8 cellular contexts compared by ENCODE assay signal in genomic region chr6:42726485-42727083, GRCh38. TPM values are rescaled to one million over a fixed set of nuclear protein-coding genes. Genes with fewer than 3 reads are reported as not detected.
DNase-seq lines count a peak whose midpoint lies in the region; ATAC-seq, FAIRE-seq and TF ChIP-seq lines count a peak whose summit lies in the region.

No MANE protein-coding gene starts in this region.

- H3K9me3 ChIP-seq in astrocyte (ENCODE audit: insufficient read depth, low read depth, low read length) (no peaks in the 10 kb centered on the region), hepatocyte (ENCODE audit: low read depth) (no peaks in the 10 kb centered on the region)

- peak overlapping the region; percentile 73 for H3K9ac ChIP-seq in astrocyte (ENCODE audit: low read length)

- H3K9me2 ChIP-seq in hepatocyte (replicated peaks; ENCODE audit: insufficient read depth) = no peaks in the 10 kb centered on the region

- peak; percentile 17 for FAIRE-seq in astrocyte (lab: Jason Lieb, UNC)

- no peaks in the 10 kb centered on the region for H3K27me3 Mint-ChIP-seq in T-helper 2 cell treated with Interferon-gamma antibody and Interleukin-4, amounts not matched to agents 5 μg/mL and 100 μg/mL, for 36 hours (ENCODE audit: low read depth)
- H3K27me3 Mint-ChIP-seq in astrocyte (ENCODE audit: low read depth, unreplicated experiment) = peaks cover 9% of the 10 kb centered on the region

- H3K4me1 ChIP-seq in astrocyte (ENCODE audit: insufficient read depth, low read length) = peaks cover 5% of the 10 kb centered on the region
- no peaks in the 10 kb centered on the region for H3K4me1 ChIP-seq in hepatocyte (ENCODE audit: insufficient read depth)

- no peaks in the 10 kb centered on the region for H3K9me3 Mint-ChIP-seq in T-helper 2 cell treated with Interferon-gamma antibody and Interleukin-4, amounts not matched to agents 5 μg/mL and 100 μg/mL, for 36 hours
- H3K9me3 Mint-ChIP-seq in astrocyte (ENCODE audit: unreplicated experiment) = no peaks in the 10 kb centered on the region

- no peaks in the 10 kb centered on the region for H3K79me2 ChIP-seq in astrocyte (ENCODE audit: insufficient read depth, low read length)
- no peaks in the 10 kb centered on the region for H3K79me2 ChIP-seq in hepatocyte

- TF ChIP-seq CTCF in astrocyte (IDR thresholded peaks at IDR 0.05; ENCODE audit: insufficient read depth, low read depth, low read length) = peak; percentile 98
- peak; percentile 94 for TF ChIP-seq CTCF in hepatocyte (IDR thresholded peaks at IDR 0.05; ENCODE audit: poor library complexity)
- TF ChIP-seq CTCF in retinal pigment epithelial cell (conservative IDR thresholded peaks at IDR 0.05; ENCODE audit: low read depth, low read length) = peak; percentile 86

- H3K27me3 ChIP-seq in astrocyte (ENCODE audit: insufficient read depth, low read length) = no peaks in the 10 kb centered on the region
- no peaks in the 10 kb centered on the region for H3K27me3 ChIP-seq in hepatocyte

- peak overlapping the region; percentile 99 for H2AFZ ChIP-seq in astrocyte (ENCODE audit: low read depth, low read length)
- no peak overlapping the region for H2AFZ ChIP-seq in hepatocyte

- no peaks in the 10 kb centered on the region for H3K36me3 ChIP-seq in astrocyte (ENCODE audit: insufficient read depth, low read length)
- no peaks in the 10 kb centered on the region for H3K36me3 ChIP-seq in hepatocyte (replicated peaks; ENCODE audit: insufficient read depth, low read depth)

- WGBS in hepatocyte (ENCODE audit: low lambda C conversion rate, missing lambda C conversion rate) = 29% methylated on average over 14 of the region's 14 CpGs

- DNase-seq in GDM1 (lab: John Stamatoyannopoulos, UW) (peak; percentile 49), NCI-H1694 treated with DMSO at 0.1 percent for 48 hours (lab: John Stamatoyannopoulos, UW) (peak; percentile 79), astrocyte (ENCODE audit: low read depth) (peak; percentile 76), hepatocyte (ENCODE audit: low spot score) (peak; percentile 92), retinal pigment epithelial cell (ENCODE audit: low read depth) (peak; percentile 62)
- peak; percentile 67 for DNase-seq in T-helper 2 cell treated with Interferon-gamma antibody and Interleukin-4, amounts not matched to agents 5 μg/mL and 100 μg/mL, for 36 hours (ENCODE audit: low spot score)

- ATAC-seq in HG02642 (IDR thresholded peaks at IDR 0.05; ENCODE audit: poor library complexity, unreplicated experiment) (peak; percentile 87), HG03095 (IDR thresholded peaks at IDR 0.05; ENCODE audit: unreplicated experiment) (no peak)

- peak overlapping the region; percentile 35 for H3K27ac ChIP-seq in astrocyte (ENCODE audit: low read depth, low read length)
- H3K27ac ChIP-seq in hepatocyte = no peak overlapping the region

- H3K36me3 Mint-ChIP-seq in T-helper 2 cell treated with Interferon-gamma antibody and Interleukin-4, amounts not matched to agents 5 μg/mL and 100 μg/mL, for 36 hours (ENCODE audit: low read depth) = no peaks in the 10 kb centered on the region
- no peaks in the 10 kb centered on the region for H3K36me3 Mint-ChIP-seq in astrocyte (ENCODE audit: low read depth, unreplicated experiment)

- H3K4me3 Mint-ChIP-seq in T-helper 2 cell treated with Interferon-gamma antibody and Interleukin-4, amounts not matched to agents 5 μg/mL and 100 μg/mL, for 36 hours = peak overlapping the region; percentile 85
- no peak overlapping the region for H3K4me3 Mint-ChIP-seq in astrocyte (ENCODE audit: unreplicated experiment)

- H4K20me1 ChIP-seq in astrocyte (ENCODE audit: insufficient read depth, low read length) (no peaks in the 10 kb centered on the region), hepatocyte (ENCODE audit: insufficient read depth, poor library complexity, severe bottlenecking) (no peaks in the 10 kb centered on the region)

- H3K4me3 ChIP-seq in astrocyte (ENCODE audit: insufficient read depth, low read depth, low read length) (peak overlapping the region; percentile 58), hepatocyte (no peak overlapping the region), retinal pigment epithelial cell (ENCODE audit: low read length) (peak overlapping the region; percentile 52)

- H3K4me1 Mint-ChIP-seq in T-helper 2 cell treated with Interferon-gamma antibody and Interleukin-4, amounts not matched to agents 5 μg/mL and 100 μg/mL, for 36 hours (ENCODE audit: low read depth) = peaks cover 15% of the 10 kb centered on the region
- H3K4me1 Mint-ChIP-seq in astrocyte (ENCODE audit: low read depth, unreplicated experiment) = no peaks in the 10 kb centered on the region

- H3K4me2 ChIP-seq in astrocyte (ENCODE audit: low read length) = peak overlapping the region; percentile 91
- no peak overlapping the region for H3K4me2 ChIP-seq in hepatocyte

- peak overlapping the region; percentile 95 for H3K27ac Mint-ChIP-seq in T-helper 2 cell treated with Interferon-gamma antibody and Interleukin-4, amounts not matched to agents 5 μg/mL and 100 μg/mL, for 36 hours
- H3K27ac Mint-ChIP-seq in astrocyte (ENCODE audit: unreplicated experiment) = no peak overlapping the region

RNA-seq across cellular contexts. Expression of gene PRPH2, which starts 4.2 kb away (rescaled TPM):
- total RNA-seq in astrocyte (not detected in 2 replicates), hepatocyte (not detected in 2 replicates)
- not detected in 2 replicates for polyA plus RNA-seq in hepatocyte

RNA-seq across cellular contexts. Expression of gene TBCC, which starts 19.3 kb away (rescaled TPM):
- 25.8 and 27.4 TPM in 2 replicates for total RNA-seq in astrocyte
- 28.9 and 30.2 TPM in 2 replicates for total RNA-seq in hepatocyte
- 22.1 and 31.5 TPM in 2 replicates for polyA plus RNA-seq in hepatocyte

RNA-seq across cellular contexts. Expression of gene BICRAL, which starts 55.3 kb away (rescaled TPM):
- total RNA-seq in astrocyte = 5.9 and 7.1 TPM in 2 replicates
- 6.3 and 8.1 TPM in 2 replicates for total RNA-seq in hepatocyte
- polyA plus RNA-seq in hepatocyte = 2.1 and 3.1 TPM in 2 replicates
